In the genomic region with DNA sequence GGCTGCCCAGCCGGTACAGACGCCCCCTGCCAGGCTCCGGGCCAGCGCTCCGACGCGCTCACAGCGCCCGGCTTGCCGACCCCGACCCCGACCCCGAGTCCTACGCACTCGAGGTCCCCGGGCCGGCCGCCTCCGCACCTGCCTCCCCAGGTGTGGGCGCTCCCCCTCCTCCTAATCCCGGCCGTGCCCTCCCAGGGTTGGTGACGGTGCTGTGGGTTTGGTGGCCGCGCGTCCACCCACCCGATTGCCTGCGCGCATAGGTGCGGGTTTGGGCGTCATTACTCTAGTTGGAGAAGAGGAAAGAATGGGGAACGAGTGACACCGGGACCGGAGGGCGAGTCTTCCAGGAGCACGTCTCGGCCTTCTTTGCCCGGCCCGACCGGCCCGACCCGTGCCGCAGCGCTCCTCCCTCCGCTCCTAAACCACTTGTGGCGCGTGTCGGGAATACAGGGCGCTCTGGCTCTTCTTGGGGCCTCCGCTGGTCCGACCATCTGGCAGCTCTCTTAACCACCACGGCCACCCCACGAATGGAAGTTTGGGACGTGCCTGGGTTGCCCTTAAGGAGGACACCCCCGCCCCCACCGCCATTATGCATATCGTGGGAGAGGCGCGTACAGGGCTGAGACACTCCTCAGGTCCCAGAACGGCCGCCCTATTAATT, we compare ENCODE assay signal across 8 cellular contexts. TPM values are rescaled to one million over a fixed set of nuclear protein-coding genes. Genes with fewer than 3 reads are reported as not detected.
DNase-seq lines count a peak whose midpoint lies in the region; ATAC-seq, FAIRE-seq and TF ChIP-seq lines count a peak whose summit lies in the region.

No MANE protein-coding gene starts in this region.

- intact Hi-C loops in GM12878 (cut with micrococcal nuclease; ENCODE audit: unreplicated experiment) = no loop called here

- H3K9ac ChIP-seq in GM12878 (ENCODE audit: control insufficient read depth, insufficient read depth, low read length) = no peak overlapping the region
- H3K9ac ChIP-seq in skeletal muscle tissue (ENCODE audit: low read depth in 1 of 3, low read length in 3 of 3) = peak overlapping the region; percentile 82 to 94 (median 93)

- H3K4me2 ChIP-seq in A549 (peak overlapping the region; percentile 92), GM12878 (ENCODE audit: control insufficient read depth, insufficient read depth) (no peak overlapping the region)

- no peak; the same call in 2 of the 3 replicates for TF ChIP-seq CTCF in A549 (IDR thresholded peaks at IDR 0.05)
- TF ChIP-seq CTCF in HFF-Myc (IDR thresholded peaks at IDR 0.05; ENCODE audit: low read depth, low read length, missing control alignments) = no peak
- TF ChIP-seq CTCF in GM12878 (IDR thresholded peaks at IDR 0.05 in 2 of 3, conservative IDR thresholded peaks at IDR 0.05 in 1 of 3; ENCODE audit: control insufficient read depth in 2 of 3, extremely low read depth in 1 of 3, insufficient read depth in 1 of 3, low read depth in 3 of 3, low read length in 3 of 3) = no peak

- H2AFZ ChIP-seq in GM12878 (ENCODE audit: control insufficient read depth, low read depth, low read length) = no peak overlapping the region

- FAIRE-seq in A549 (lab: Jason Lieb, UNC) (no peak), GM12878 (lab: Jason Lieb, UNC) (no peak)

- TF ChIP-seq POLR2A in A549 (IDR thresholded peaks at IDR 0.05; ENCODE audit: low read length) = peak; percentile 29
- TF ChIP-seq POLR2A in GM12878 (IDR thresholded peaks at IDR 0.05; ENCODE audit: low read depth, low read length) = no peak

- H3K27me3 ChIP-seq in GM12878 (replicated peaks in 1 of 2; ENCODE audit: control insufficient read depth in 2 of 2, insufficient read depth in 2 of 2, low read length in 1 of 2) (peaks cover 5 to 21% of the 10 kb centered on the region in 2 experiments), skeletal muscle tissue (ENCODE audit: control insufficient read depth in 3 of 3, insufficient read depth in 3 of 3, low read length in 3 of 3) (no peaks in the 10 kb centered on the region)

- no peak for TF ChIP-seq RAD21 in A549 (conservative IDR thresholded peaks at IDR 0.05 in 1 of 2, IDR thresholded peaks at IDR 0.05 in 1 of 2)
- no peak for TF ChIP-seq RAD21 in GM12878 (IDR thresholded peaks at IDR 0.05; ENCODE audit: insufficient read depth, low read depth, low read length)

- WGBS in A549 (ENCODE audit: missing lambda C conversion rate) = 11% methylated on average over 32 of the region's 61 CpGs
- WGBS in GM12878 (ENCODE audit: insufficient coverage, insufficient replicate concordance, low lambda C conversion rate, missing lambda C conversion rate) = 5% methylated on average over 40 of the region's 61 CpGs

- in situ Hi-C loops in GM12878 (cut with MboI) = no loop called here

- CTCF ChIA-PET in A549 (lab: Yijun Ruan, JAX) (interaction anchor here (0.7 to 3.6 kb wide), 20 partner anchors 9 to 498 kb away, joined by 3 to 23 read pairs (median 4); no protein-coding TSS in a partner anchor), GM12878 (lab: Yijun Ruan, JAX) (no interaction called here)

- H3K36me3 ChIP-seq in GM12878 (ENCODE audit: control insufficient read depth in 2 of 2, insufficient read depth in 2 of 2, low read length in 1 of 2) (no peaks in the 10 kb centered on the region), skeletal muscle tissue (ENCODE audit: control insufficient read depth in 3 of 3, insufficient read depth in 3 of 3, low read length in 3 of 3) (no peaks in the 10 kb centered on the region)

- RAD21 ChIA-PET in GM12878 (lab: Charles Lee; ENCODE audit: unreplicated experiment) = no interaction called here

- no peaks in the 10 kb centered on the region for H3K9me3 ChIP-seq in A549
- no peaks in the 10 kb centered on the region for H3K9me3 ChIP-seq in GM12878 (replicated peaks; ENCODE audit: control insufficient read depth, insufficient read depth, low read length)
- H3K9me3 ChIP-seq in skeletal muscle tissue (ENCODE audit: control insufficient read depth in 3 of 3, low read length in 3 of 3) = no peaks in the 10 kb centered on the region

- peak overlapping the region; percentile 93 for H3K4me3 ChIP-seq in A549
- peak overlapping the region; percentile 55 for H3K4me3 ChIP-seq in HFF-Myc (replicated peaks; ENCODE audit: low read depth, low read length)
- H3K4me3 ChIP-seq in GM12878 = no peak overlapping the region
- H3K4me3 ChIP-seq in skeletal muscle tissue (ENCODE audit: low read length in 3 of 3) = peak overlapping the region; percentile 72 to 84 (median 79)

- ATAC-seq in A549 (peak; percentile 72 to 80), GM12878 (no peak)

- H3K79me2 ChIP-seq in GM12878 (ENCODE audit: control insufficient read depth, insufficient read depth, low read length) = no peaks in the 10 kb centered on the region

- TF ChIP-seq EP300 in A549 (IDR thresholded peaks at IDR 0.05) = no peak
- TF ChIP-seq EP300 in GM12878 (IDR thresholded peaks at IDR 0.05; ENCODE audit: borderline replicate concordance in 1 of 2, control insufficient read depth in 1 of 2, low read depth in 2 of 2, low read length in 2 of 2) = no peak

- H3K4me1 ChIP-seq in A549 (peaks cover 27% of the 10 kb centered on the region), GM12878 (ENCODE audit: control insufficient read depth, insufficient read depth, low read length) (no peaks in the 10 kb centered on the region), skeletal muscle tissue (ENCODE audit: control insufficient read depth in 3 of 3, insufficient read depth in 3 of 3, low read length in 3 of 3) (peaks cover 16 to 30% (median 22%) of the 10 kb centered on the region in 3 donors)

- POLR2A ChIA-PET in A549 (lab: Yijun Ruan, JAX) (no interaction called here), GM12878 (lab: Charles Lee) (no interaction called here)

- no peaks in the 10 kb centered on the region for H4K20me1 ChIP-seq in GM12878 (ENCODE audit: control insufficient read depth, insufficient read depth)

- H3K27ac ChIP-seq in A549 (peak overlapping the region; percentile 88 to 92), GM12878 (ENCODE audit: control insufficient read depth, insufficient read depth) (no peak overlapping the region), skeletal muscle tissue (ENCODE audit: low read depth, low read length) (peak overlapping the region; percentile 93)

- SMC1A ChIA-PET in GM12878 (lab: Charles Lee; ENCODE audit: uncharacterized antibody, unreplicated experiment) = no interaction called here

- no TSS peak for BruUV-seq in GM12878 (replicated peaks; lab: Mats Ljungman, UMichigan)

- peak; percentile 61 to 70 for DNase-seq in A549 (ENCODE audit: low read depth in 1 of 2, low spot score in 1 of 2)
- no peak for DNase-seq in HFF-Myc (ENCODE audit: extremely low read depth, low read depth)
- no peak for DNase-seq in GM12878 (ENCODE audit: low read depth, low spot score)
- DNase-seq in iPS-NIHi11 (ENCODE audit: low spot score) = peak; percentile 76
- DNase-seq in stimulated activated naive CD4-positive, alpha-beta T cell (lab: John Stamatoyannopoulos, UW) = no peak
- DNase-seq in NK-92 (lab: John Stamatoyannopoulos, UW; ENCODE audit: unreplicated experiment) = no peak
- no peak for DNase-seq in activated CD4-positive, alpha-beta T cell treated with anti-CD3 and anti-CD28 coated beads for 1 hour

TF ChIP-seq in A549, 52 proteins besides CTCF, POLR2A, EP300 and RAD21 (continues in another document):
- TF ChIP-seq PHF8 (IDR thresholded peaks at IDR 0.05; ENCODE audit: borderline replicate concordance, low read depth) (no peak), KDM1A (IDR thresholded peaks at IDR 0.05; ENCODE audit: low read depth) (no peak), JUN (IDR thresholded peaks at IDR 0.05) (no peak; a peak in 1 of 5 replicates)
- TF ChIP-seq, protein P1, sequence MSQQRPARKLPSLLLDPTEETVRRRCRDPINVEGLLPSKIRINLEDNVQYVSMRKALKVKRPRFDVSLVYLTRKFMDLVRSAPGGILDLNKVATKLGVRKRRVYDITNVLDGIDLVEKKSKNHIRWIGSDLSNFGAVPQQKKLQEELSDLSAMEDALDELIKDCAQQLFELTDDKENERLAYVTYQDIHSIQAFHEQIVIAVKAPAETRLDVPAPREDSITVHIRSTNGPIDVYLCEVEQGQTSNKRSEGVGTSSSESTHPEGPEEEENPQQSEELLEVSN (IDR thresholded peaks at IDR 0.05; ENCODE audit: borderline replicate concordance, low read depth) = 0 out of 2 replicates have a peak, but pooled peaks have one; percentile 33

TF ChIP-seq in GM12878, 131 proteins besides CTCF, POLR2A, EP300 and RAD21:
- peak; percentile 99 for TF ChIP-seq SUZ12 (IDR thresholded peaks at IDR 0.05; ENCODE audit: unreplicated experiment)
- no peak for TF ChIP-seq EED (IDR thresholded peaks at IDR 0.05; ENCODE audit: low read depth)

RNA-seq across cellular contexts. Expression of a gene that starts 0.8 kb away (rescaled TPM):
- polyA plus RNA-seq in A549 (2011; rRNA removed) = 2.0 and 2.6 TPM in 2 replicates
- polyA plus RNA-seq in A549 (2012; cell fraction: cytosol; rRNA removed) = 0.16 and 0.25 TPM in 2 replicates
- polyA plus RNA-seq in A549 (2012; cell fraction: nucleus; rRNA removed) = 0.22 and 0.37 TPM in 2 replicates
- polyA plus RNA-seq in A549 (2017; fragmentation: RNase III; extraction: RNeasy Plus Mini Kit Qiagen cat#74134 plus additional on column Dnase treatment) = 2.2 to 2.3 TPM (median 2.3 TPM) in 3 replicates
- 3.3 and 4.1 TPM in 2 replicates for polyA minus RNA-seq in A549 (2011; rRNA and poly(A)+ RNA removed)
- total RNA-seq in GM12878 (2013; cell fraction: nucleolus; rRNA removed) = not detected in 2 replicates
- not detected in 2 replicates for total RNA-seq in GM12878 (2014; rRNA removed)
- total RNA-seq in GM12878 (2014; rRNA removed; fragmentation: Illumina TruSeq; extraction: Trizol) = not detected in 2 replicates
- 0.05 TPM in 1 of 2 replicates, not detected in the other for total RNA-seq in GM12878 (2021)
- not detected for polyA plus RNA-seq in GM12878 (2011; ENCODE audit: low read depth)
- polyA plus RNA-seq in GM12878 (2011; rRNA removed) = not detected in 2 replicates
- not detected in 2 replicates for polyA plus RNA-seq in GM12878 (2011; cell fraction: cytosol; rRNA removed)
- polyA plus RNA-seq in GM12878 (2011; cell fraction: nucleus; rRNA removed) = not detected in 2 replicates
- not detected in 2 replicates for polyA plus RNA-seq in GM12878 (2012)
- polyA plus RNA-seq in GM12878 (2014; fragmentation: Illumina TruSeq; extraction: Trizol) = not detected in 2 replicates
- polyA plus RNA-seq in GM12878 (2014; fragmentation: Nextera tagmentation; extraction: Ambion mirVana) = not detected
- not detected in 2 replicates for polyA plus RNA-seq in GM12878 (2014; rRNA removed)
- not detected for polyA plus RNA-seq in GM12878 (2016; fragmentation: Nextera tagmentation; extraction: Ambion mirVana)
- not detected in 2 replicates for polyA minus RNA-seq in GM12878 (2011; rRNA and poly(A)+ RNA removed)
- not detected in 2 replicates for polyA minus RNA-seq in GM12878 (2011; cell fraction: cytosol; rRNA and poly(A)+ RNA removed)
- not detected in 2 replicates for polyA minus RNA-seq in GM12878 (2011; cell fraction: nucleus; rRNA and poly(A)+ RNA removed)
- 3.1 TPM for total RNA-seq in skeletal muscle tissue

Comparison
In these comparisons a context has a peak if more than half of its experiments do, and no peak if none do; other contexts are left out.
1. DNase-seq: peak in A549 (2 of 2) and iPS-NIHi11 (single experiment); none in HFF-Myc (single experiment), GM12878 (single experiment), stimulated activated naive CD4-positive, alpha-beta T cell (0 of 6), NK-92 (single experiment) and activated CD4-positive, alpha-beta T cell treated with anti-CD3 and anti-CD28 coated beads for 1 hour (single experiment).